In genomic region chr6:158666637-158667359, GRCh38 we compare ENCODE assay signal across 1 cellular context.
TF ChIP-seq lines count a peak whose summit lies in the region.

No MANE protein-coding gene starts in this region.

TF ChIP-seq in HepG2, 621 proteins besides CTCF, POLR2A, EP300 and RAD21:
- peak; percentile 76 for TF ChIP-seq EZH2 (conservative IDR thresholded peaks at IDR 0.05; ENCODE audit: low read depth, low read length)
- no peak for TF ChIP-seq ZNF878 (CRISPR knock-in tag; IDR thresholded peaks at IDR 0.05)
- TF ChIP-seq ZNF780A (CRISPR knock-in tag; IDR thresholded peaks at IDR 0.05), result no peak
- TF ChIP-seq RFX1 (IDR thresholded peaks at IDR 0.05), result no peak
